In genomic region chr12:93176166-93176565, GRCh38 we compare ENCODE assay signal across 11 cellular contexts.
DNase-seq lines count a peak whose midpoint lies in the region; ATAC-seq and TF ChIP-seq lines count a peak whose summit lies in the region.
"Had no signal": no experiment of that assay in that cellular context is flagged by ENCODE, and none has a peak within 500 bp of the region (broad histone marks: within the 10 kb centered on the region; RNA-seq: fewer than 3 reads in every experiment).

No MANE protein-coding gene starts in this region.

- H3K9me3 Mint-ChIP-seq in activated naive CD8-positive, alpha-beta T cell treated with anti-CD3 and anti-CD28 coated beads, Interleukin-2, amount 50 U/mL, for 24 hours = no peaks in the 10 kb centered on the region

- no peak overlapping the region for H3K27ac ChIP-seq in right cardiac atrium (ENCODE audit: low read length)
- H3K27ac ChIP-seq in esophagus squamous epithelium = peak overlapping the region in 3 of 4 donors; percentile 39 to 66 (median 50)

- CTCF ChIA-PET in HEK293T (lab: Yijun Ruan, JAX) = no interaction called here

- WGBS in right cardiac atrium = 33% methylated on average over 1 of the region's 1 CpG
- 18 to 28% methylated on average over 1 of the region's 1 CpG for WGBS in esophagus squamous epithelium, 2 donors

- H3K4me3 Mint-ChIP-seq in activated naive CD8-positive, alpha-beta T cell treated with anti-CD3 and anti-CD28 coated beads, Interleukin-2, amount 50 U/mL, for 24 hours = no peak overlapping the region
- H3K4me3 Mint-ChIP-seq: activated CD8-positive, alpha-beta memory T cell treated with anti-CD3 and anti-CD28 coated beads, Interleukin-2, amount 10 ng/mL, durations not matched to agents 7 days and 5 days had no signal

- no peaks in the 10 kb centered on the region for H3K36me3 Mint-ChIP-seq in activated naive CD8-positive, alpha-beta T cell treated with anti-CD3 and anti-CD28 coated beads, Interleukin-2, amount 50 U/mL, for 24 hours (ENCODE audit: low read depth)
- H3K36me3 Mint-ChIP-seq: activated CD8-positive, alpha-beta memory T cell treated with anti-CD3 and anti-CD28 coated beads, Interleukin-2, amount 10 ng/mL, durations not matched to agents 7 days and 5 days had no signal

- TF ChIP-seq CTCF in esophagus squamous epithelium (IDR thresholded peaks at IDR 0.05) = no peak

- no peak overlapping the region for H3K27ac Mint-ChIP-seq in activated naive CD8-positive, alpha-beta T cell treated with anti-CD3 and anti-CD28 coated beads, Interleukin-2, amount 50 U/mL, for 24 hours
- H3K27ac Mint-ChIP-seq: activated CD8-positive, alpha-beta memory T cell treated with anti-CD3 and anti-CD28 coated beads, Interleukin-2, amount 10 ng/mL, durations not matched to agents 7 days and 5 days had no signal

- peak; percentile 37 for ATAC-seq in Right ventricle myocardium superior (ENCODE audit: poor library complexity)
- ATAC-seq in right cardiac atrium = no peak
- ATAC-seq in activated naive CD8-positive, alpha-beta T cell treated with anti-CD3 and anti-CD28 coated beads, Interleukin-2, amount 50 U/mL, for 24 hours = no peak
- ATAC-seq: activated CD8-positive, alpha-beta memory T cell treated with anti-CD3 and anti-CD28 coated beads, Interleukin-2, amount 10 ng/mL, durations not matched to agents 7 days and 5 days had no signal

- peaks cover 6% of the 10 kb centered on the region for H3K4me1 Mint-ChIP-seq in activated naive CD8-positive, alpha-beta T cell treated with anti-CD3 and anti-CD28 coated beads, Interleukin-2, amount 50 U/mL, for 24 hours
- H3K4me1 Mint-ChIP-seq: activated CD8-positive, alpha-beta memory T cell treated with anti-CD3 and anti-CD28 coated beads, Interleukin-2, amount 10 ng/mL, durations not matched to agents 7 days and 5 days had no signal

- H3K4me3 ChIP-seq in right cardiac atrium (ENCODE audit: low read length) = no peak overlapping the region
- no peak overlapping the region for H3K4me3 ChIP-seq in esophagus squamous epithelium

- DNase-seq in Right ventricle myocardium superior (no peak), right cardiac atrium (no peak), esophagus squamous epithelium (lab: John Stamatoyannopoulos, UW) (no peak), myocyte (ENCODE audit: low read depth) (peak; percentile 50), HEK293T (ENCODE audit: extremely low spot score) (no peak), SK-N-DZ (ENCODE audit: low spot score) (no peak)
- DNase-seq in activated naive CD8-positive, alpha-beta T cell treated with anti-CD3 and anti-CD28 coated beads, Interleukin-2, amount 50 U/mL, for 24 hours = no peak
- no peak for DNase-seq in stimulated activated CD4-positive, alpha-beta T cell treated with anti-CD3 and anti-CD28 coated beads, Interleukin-2, amount 100 ng/mL, for 24 hours
- DNase-seq: activated CD8-positive, alpha-beta memory T cell treated with anti-CD3 and anti-CD28 coated beads, Interleukin-2, amount 10 ng/mL, durations not matched to agents 7 days and 5 days; NCI-H524 treated with DMSO at 0.1 percent for 48 hours; T-helper 2 cell had no signal

- H3K9me3 ChIP-seq in right cardiac atrium (ENCODE audit: control insufficient read depth, low read length) (no peaks in the 10 kb centered on the region), esophagus squamous epithelium (no peaks in the 10 kb centered on the region)

- H3K27me3 Mint-ChIP-seq in activated naive CD8-positive, alpha-beta T cell treated with anti-CD3 and anti-CD28 coated beads, Interleukin-2, amount 50 U/mL, for 24 hours = no peaks in the 10 kb centered on the region
- H3K27me3 Mint-ChIP-seq: activated CD8-positive, alpha-beta memory T cell treated with anti-CD3 and anti-CD28 coated beads, Interleukin-2, amount 10 ng/mL, durations not matched to agents 7 days and 5 days had no signal

- intact Hi-C loops in Right ventricle myocardium superior (cut with DNase I) = no loop called here
- intact Hi-C loops in right cardiac atrium (cut with DNase I) = no loop called here
- intact Hi-C loops in esophagus squamous epithelium (cut with DNase I) = no loop called here

- no peaks in the 10 kb centered on the region for H3K36me3 ChIP-seq in esophagus squamous epithelium

- TF ChIP-seq POLR2A in esophagus squamous epithelium (IDR thresholded peaks at IDR 0.05) = no peak

- H3K4me1 ChIP-seq in right cardiac atrium (ENCODE audit: control insufficient read depth, insufficient read depth, low read length) (peaks cover 12% of the 10 kb centered on the region), esophagus squamous epithelium (peaks cover 9 to 30% (median 9%) of the 10 kb centered on the region in 3 donors)

- POLR2A ChIA-PET in HEK293T (lab: Yijun Ruan, JAX) = no interaction called here

- H3K27me3 ChIP-seq in right cardiac atrium (ENCODE audit: control insufficient read depth, insufficient read depth) = no peaks in the 10 kb centered on the region
- H3K27me3 ChIP-seq in esophagus squamous epithelium = no peaks in the 10 kb centered on the region

TF ChIP-seq in HEK293T, 16 proteins besides CTCF, POLR2A, EP300 and RAD21:
- TF ChIP-seq, protein P1, sequence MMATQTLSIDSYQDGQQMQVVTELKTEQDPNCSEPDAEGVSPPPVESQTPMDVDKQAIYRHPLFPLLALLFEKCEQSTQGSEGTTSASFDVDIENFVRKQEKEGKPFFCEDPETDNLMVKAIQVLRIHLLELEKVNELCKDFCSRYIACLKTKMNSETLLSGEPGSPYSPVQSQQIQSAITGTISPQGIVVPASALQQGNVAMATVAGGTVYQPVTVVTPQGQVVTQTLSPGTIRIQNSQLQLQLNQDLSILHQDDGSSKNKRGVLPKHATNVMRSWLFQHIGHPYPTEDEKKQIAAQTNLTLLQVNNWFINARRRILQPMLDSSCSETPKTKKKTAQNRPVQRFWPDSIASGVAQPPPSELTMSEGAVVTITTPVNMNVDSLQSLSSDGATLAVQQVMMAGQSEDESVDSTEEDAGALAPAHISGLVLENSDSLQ (IDR thresholded peaks at IDR 0.05) = no peak
- TF ChIP-seq SUZ12 (IDR thresholded peaks at IDR 0.05) = no peak
